Comparison of ENCODE assay signal across 7 cellular contexts in the genomic region with DNA sequence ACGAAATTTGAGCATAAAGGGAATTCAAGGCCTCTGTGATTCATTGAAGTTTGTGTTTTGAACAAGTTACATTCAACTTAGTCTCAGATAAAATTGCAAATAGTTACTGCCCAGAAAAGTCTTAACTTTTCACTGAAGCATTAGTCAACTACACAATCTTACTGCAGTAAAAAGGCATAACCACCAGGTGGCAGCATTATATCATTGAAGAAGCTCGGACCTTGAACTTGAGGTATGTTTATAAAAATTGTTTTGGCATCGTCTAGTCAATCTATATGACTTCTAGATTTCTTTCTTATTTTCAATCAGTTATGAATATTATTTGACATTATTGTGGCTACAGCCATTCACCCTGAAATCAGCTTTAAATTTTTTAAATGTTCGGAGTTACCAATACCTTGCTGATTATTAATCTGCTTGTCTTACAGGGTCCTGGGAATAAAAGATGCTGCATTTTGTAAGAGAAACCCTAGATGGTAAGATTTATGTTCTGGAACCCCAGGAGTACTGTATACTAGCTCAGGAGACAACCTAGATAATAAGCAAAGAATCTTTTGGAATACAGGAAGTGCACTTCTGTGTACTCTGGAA.
DNase-seq lines count a peak whose midpoint lies in the region; ATAC-seq and TF ChIP-seq lines count a peak whose summit lies in the region.

No MANE protein-coding gene starts in this region.

- peak; percentile 68 for ATAC-seq in lung (ENCODE audit: insufficient read depth, low FRiP score)

- H3K4me2 ChIP-seq in DOHH2 (ENCODE audit: low read length) (no peak overlapping the region), MM.1S (ENCODE audit: low read depth, low read length) (no peak overlapping the region)

- 26 to 27% methylated on average over 4 of the region's 4 CpGs for WGBS in lung, 2 donors

- intact Hi-C loops in tibial artery (cut with DNase I; ENCODE audit: low total_unique reads): loop anchor here (5.0 kb wide), 2 partner anchors 198 to 263 kb away; a partner anchor contains a TSS

- peak; percentile 75 for TF ChIP-seq CTCF in DOHH2 (IDR thresholded peaks at IDR 0.05; ENCODE audit: low read depth, low read length, poor library complexity, severe bottlenecking)
- TF ChIP-seq CTCF in GM20000 (IDR thresholded peaks at IDR 0.05; ENCODE audit: extremely low read depth, missing control alignments): peak; percentile 62
- TF ChIP-seq CTCF in MM.1S (IDR thresholded peaks at IDR 0.05; ENCODE audit: low read length): peak; percentile 86
- peak; percentile 83 for TF ChIP-seq CTCF in coronary artery (IDR thresholded peaks at IDR 0.05)
- TF ChIP-seq CTCF in lung (IDR thresholded peaks at IDR 0.05; ENCODE audit: control extremely low read depth, extremely low read depth): peak; percentile 77
- TF ChIP-seq CTCF in tibial artery (IDR thresholded peaks at IDR 0.05): peak; percentile 84 to 90

- no peaks in the 10 kb centered on the region for H3K36me3 ChIP-seq in DOHH2 (ENCODE audit: control insufficient read depth, low read length)
- H3K36me3 ChIP-seq in MM.1S (replicated peaks; ENCODE audit: insufficient read depth, low read length): no peaks in the 10 kb centered on the region
- no peaks in the 10 kb centered on the region for H3K36me3 ChIP-seq in lung (ENCODE audit: control insufficient read depth in 2 of 2, insufficient read depth in 2 of 2, low read length in 2 of 2)
- no peaks in the 10 kb centered on the region for H3K36me3 ChIP-seq in tibial artery

- H3F3A ChIP-seq in DOHH2 (ENCODE audit: control insufficient read depth, insufficient read depth): no peaks in the 10 kb centered on the region
- H3F3A ChIP-seq in MM.1S (ENCODE audit: insufficient read depth, low read length): no peaks in the 10 kb centered on the region

- no peak overlapping the region for H3K9ac ChIP-seq in MM.1S (ENCODE audit: low read length)

- DNase-seq in GM20000 (ENCODE audit: low spot score) (peak; percentile 35), MM.1S (peak; percentile 81), T-helper 1 cell (peak in 4 of 5 donors; percentile 14 to 54 (median 42)), coronary artery (ENCODE audit: low spot score) (no peak), lung (ENCODE audit: low spot score) (peak; percentile 60), tibial artery (peak in 1 of 2 donors; percentile 46)

- no peaks in the 10 kb centered on the region for H3K79me2 ChIP-seq in DOHH2 (ENCODE audit: control insufficient read depth, low read length)
- H3K79me2 ChIP-seq in MM.1S (ENCODE audit: low read length): no peaks in the 10 kb centered on the region

- H3K9me3 ChIP-seq in DOHH2 (ENCODE audit: control insufficient read depth, insufficient read depth, low read length) (no peaks in the 10 kb centered on the region), MM.1S (replicated peaks; ENCODE audit: insufficient read depth, low read length) (no peaks in the 10 kb centered on the region), lung (ENCODE audit: control insufficient read depth in 2 of 2, insufficient read depth in 1 of 2, low read length in 1 of 2) (no peaks in the 10 kb centered on the region), tibial artery (no peaks in the 10 kb centered on the region)

- H2AFZ ChIP-seq in MM.1S (ENCODE audit: low read length): no peak overlapping the region

- no peaks in the 10 kb centered on the region for H3K9me2 ChIP-seq in DOHH2 (replicated peaks; ENCODE audit: control insufficient read depth, low read length)
- H3K9me2 ChIP-seq in MM.1S (replicated peaks; ENCODE audit: insufficient read depth, low read length): no peaks in the 10 kb centered on the region

- H3K27ac ChIP-seq in DOHH2 (ENCODE audit: low read depth, low read length) (no peak overlapping the region), MM.1S (ENCODE audit: low read length) (no peak overlapping the region), coronary artery (no peak overlapping the region), lung (ENCODE audit: low read depth in 1 of 2, low read length in 1 of 2) (no peak overlapping the region), tibial artery (no peak overlapping the region)

- H4K20me1 ChIP-seq in DOHH2 (ENCODE audit: control insufficient read depth, insufficient read depth, low read depth, low read length) (no peaks in the 10 kb centered on the region), MM.1S (ENCODE audit: insufficient read depth, low read length) (no peaks in the 10 kb centered on the region)

- H3K27me3 ChIP-seq in DOHH2 (ENCODE audit: control insufficient read depth, low read length) (peaks cover 8% of the 10 kb centered on the region; the same call in 1 of the 2 replicates), MM.1S (replicated peaks; ENCODE audit: insufficient read depth, low read length) (no peaks in the 10 kb centered on the region), lung (ENCODE audit: control insufficient read depth, insufficient read depth) (no peaks in the 10 kb centered on the region), tibial artery (no peaks in the 10 kb centered on the region)

- H3K4me3 ChIP-seq in DOHH2 (ENCODE audit: low read length) (no peak overlapping the region), MM.1S (ENCODE audit: low read length) (no peak overlapping the region), coronary artery (no peak overlapping the region), lung (no peak overlapping the region), tibial artery (no peak overlapping the region)

- H3K4me1 ChIP-seq in DOHH2 (ENCODE audit: control insufficient read depth, low read length): no peaks in the 10 kb centered on the region
- H3K4me1 ChIP-seq in MM.1S (ENCODE audit: low read length): no peaks in the 10 kb centered on the region; the same call in 1 of the 2 replicates
- no peaks in the 10 kb centered on the region for H3K4me1 ChIP-seq in lung (ENCODE audit: control insufficient read depth in 2 of 2, insufficient read depth in 2 of 2, low read length in 2 of 2)
- H3K4me1 ChIP-seq in tibial artery: peaks cover 0 to 20% (median 6%) of the 10 kb centered on the region in 4 donors
